Comparison of ENCODE assay signal across 12 cellular contexts in genomic region chr20:49706548-49707517, GRCh38. TPM values are rescaled to one million over a fixed set of nuclear protein-coding genes. Genes with fewer than 3 reads are reported as not detected.
DNase-seq lines count a peak whose midpoint lies in the region; ATAC-seq, FAIRE-seq and TF ChIP-seq lines count a peak whose summit lies in the region.
"Had no signal": no experiment of that assay in that cellular context is flagged by ENCODE, and none has a peak within 500 bp of the region (broad histone marks: within the 10 kb centered on the region; RNA-seq: fewer than 3 reads in every experiment).

No MANE protein-coding gene starts in this region.

- no peak overlapping the region for H3K18ac ChIP-seq in H1 (ENCODE audit: extremely low read depth, low read length)

- H4K5ac ChIP-seq in H1 (ENCODE audit: insufficient read length, low read depth, low read length): no peak overlapping the region

- peak overlapping the region in 9 of 10 donors; percentile 0 to 89 (median 28) for H3K27ac Mint-ChIP-seq in naive thymus-derived CD8-positive, alpha-beta T cell
- H3K27ac Mint-ChIP-seq: activated CD4-positive, alpha-beta T cell treated with anti-CD3 and anti-CD28 coated beads for 36 hours had no signal

- H3K9ac ChIP-seq in H1 (replicated peaks in 1 of 4; ENCODE audit: extremely low read depth in 1 of 4, low read depth in 3 of 4, low read length in 3 of 4): no peak overlapping the region

- H2BK12ac ChIP-seq in H1 (ENCODE audit: low read depth, low read length): no peak overlapping the region

- H3K27me3 Mint-ChIP-seq in naive thymus-derived CD8-positive, alpha-beta T cell: no peaks in the 10 kb centered on the region
- H3K27me3 Mint-ChIP-seq: activated CD4-positive, alpha-beta T cell treated with anti-CD3 and anti-CD28 coated beads for 36 hours had no signal

- H3K4me3 ChIP-seq in cardiac muscle cell (no peak overlapping the region), H1 (ENCODE audit: extremely low read depth in 1 of 4, insufficient read depth in 2 of 4, low read depth in 3 of 4, low read length in 4 of 4) (no peak overlapping the region), uterus (no peak overlapping the region), Peyer's patch (no peak overlapping the region)
- H3K4me3 ChIP-seq: BLaER1 treated with 17β-estradiol and CSF1 and Interleukin-3, amounts not matched to agents 10 nM and 100 nM; HAP-1 had no signal

- no peak for TF ChIP-seq CTCF in cardiac muscle cell (IDR thresholded peaks at IDR 0.05; ENCODE audit: low read depth, low read length)
- TF ChIP-seq CTCF in H1 (IDR thresholded peaks at IDR 0.05; ENCODE audit: control extremely low read depth in 1 of 3, insufficient read depth in 1 of 3, low read depth in 1 of 3, low read length in 3 of 3): no peak
- no peak for TF ChIP-seq CTCF in uterus (IDR thresholded peaks at IDR 0.05)
- TF ChIP-seq CTCF in Peyer's patch (IDR thresholded peaks at IDR 0.05): no peak

- no peak overlapping the region for H3K23ac ChIP-seq in H1 (ENCODE audit: insufficient read length)

- H3K23me2 ChIP-seq in H1 (ENCODE audit: low read depth, low read length): no peaks in the 10 kb centered on the region

- H3K27ac ChIP-seq in cardiac muscle cell (peak overlapping the region; percentile 44), H1 (ENCODE audit: low read depth, low read length) (no peak overlapping the region), uterus (peak overlapping the region; percentile 65 to 75), Peyer's patch (peak overlapping the region in 2 of 4 donors; percentile 50 to 54)
- H3K27ac ChIP-seq: BLaER1 treated with 17β-estradiol and CSF1 and Interleukin-3, amounts not matched to agents 10 nM and 100 nM had no signal

- H4K20me1 ChIP-seq in H1 (replicated peaks in 1 of 2; ENCODE audit: control insufficient read depth in 1 of 2, insufficient read depth in 2 of 2, low read length in 2 of 2): peaks cover 24 to 29% of the 10 kb centered on the region in 2 experiments

- no peaks in the 10 kb centered on the region for H3K9me3 Mint-ChIP-seq in naive thymus-derived CD8-positive, alpha-beta T cell

- H2AK5ac ChIP-seq in H1 (ENCODE audit: low read depth, low read length): no peak overlapping the region

- FAIRE-seq in H1 (lab: Jason Lieb, UNC): no peak

- no peak for ATAC-seq in naive thymus-derived CD8-positive, alpha-beta T cell
- ATAC-seq: activated CD4-positive, alpha-beta T cell treated with anti-CD3 and anti-CD28 coated beads for 36 hours had no signal

- DNase-seq in cardiac muscle cell (ENCODE audit: low read depth in 1 of 2, low spot score in 1 of 2): peak in 1 of 2 donors; percentile 48
- no peak for DNase-seq in cardiac septum (ENCODE audit: low spot score)
- no peak for DNase-seq in H1 (ENCODE audit: low read depth in 1 of 2, low spot score in 2 of 2)
- DNase-seq in naive thymus-derived CD8-positive, alpha-beta T cell: no peak
- DNase-seq in uterus: no peak
- DNase-seq in NCI-H2107 (lab: John Stamatoyannopoulos, UW): no peak
- no peak for DNase-seq in Peyer's patch
- DNase-seq in NCI-H446 treated with DMSO at 0.1 percent for 48 hours (lab: John Stamatoyannopoulos, UW): no peak
- DNase-seq: activated CD4-positive, alpha-beta T cell treated with anti-CD3 and anti-CD28 coated beads for 36 hours; NCI-H510A had no signal

- no peak overlapping the region for H2AFZ ChIP-seq in H1 (ENCODE audit: low read length)

- TF ChIP-seq EP300 in H1 (IDR thresholded peaks at IDR 0.05; ENCODE audit: borderline replicate concordance in 1 of 2, low read depth in 2 of 2, low read length in 2 of 2): no peak

- no peak overlapping the region for H2BK5ac ChIP-seq in H1 (ENCODE audit: low read depth, low read length)

- H3K27me3 ChIP-seq in cardiac muscle cell: no peaks in the 10 kb centered on the region
- H3K27me3 ChIP-seq in H1 (replicated peaks in 1 of 4; ENCODE audit: control insufficient read depth in 3 of 4, extremely low read depth in 1 of 4, insufficient read depth in 3 of 4, low read length in 3 of 4): no peaks in the 10 kb centered on the region
- H3K27me3 ChIP-seq in uterus: no peaks in the 10 kb centered on the region
- no peaks in the 10 kb centered on the region for H3K27me3 ChIP-seq in Peyer's patch
- H3K27me3 ChIP-seq: BLaER1 treated with 17β-estradiol and CSF1 and Interleukin-3, amounts not matched to agents 10 nM and 100 nM had no signal

- peaks cover 0 to 2% (median 0%) of the 10 kb centered on the region in 3 donors for H3K36me3 Mint-ChIP-seq in naive thymus-derived CD8-positive, alpha-beta T cell

- H2BK15ac ChIP-seq in H1 (ENCODE audit: low read length): no peak overlapping the region

- peaks cover 49 to 98% of the 10 kb centered on the region in 2 experiments for H3K79me2 ChIP-seq in H1 (ENCODE audit: control insufficient read depth in 1 of 2, insufficient read depth in 2 of 2, low read length in 2 of 2)

- H3K9me3 ChIP-seq in cardiac muscle cell (ENCODE audit: low read depth) (no peaks in the 10 kb centered on the region), H1 (ENCODE audit: insufficient read depth in 2 of 2, low read depth in 1 of 2, low read length in 1 of 2) (no peaks in the 10 kb centered on the region), uterus (no peaks in the 10 kb centered on the region), Peyer's patch (no peaks in the 10 kb centered on the region)
- H3K9me3 ChIP-seq: BLaER1 treated with 17β-estradiol and CSF1 and Interleukin-3, amounts not matched to agents 10 nM and 100 nM; HAP-1 had no signal

- peaks cover 18 to 79% (median 50%) of the 10 kb centered on the region in 4 donors for H3K4me1 Mint-ChIP-seq in naive thymus-derived CD8-positive, alpha-beta T cell

- no peak for TF ChIP-seq POLR2A in H1 (IDR thresholded peaks at IDR 0.05; ENCODE audit: control extremely low read depth in 1 of 2, low read depth in 2 of 2, low read length in 2 of 2)
- TF ChIP-seq POLR2A in uterus (IDR thresholded peaks at IDR 0.05): no peak
- TF ChIP-seq POLR2A in Peyer's patch (IDR thresholded peaks at IDR 0.05): no peak

- POLR2A ChIA-PET in H1 (lab: Charles Lee; ENCODE audit: partially characterized antibody): interaction anchor here (0.6 to 1.4 kb wide), 8 partner anchors 7 to 106 kb away, joined by 3 to 6 read pairs (median 4); partner anchors contain the start of gene SLC9A8
- POLR2A ChIA-PET in naive thymus-derived CD8-positive, alpha-beta T cell (lab: Charles Lee): no interaction called here

- WGBS in H1 (ENCODE audit: extremely low coverage in 1 of 2, insufficient coverage in 1 of 2, insufficient read length in 1 of 2, insufficient replicate concordance in 2 of 2, low coverage in 1 of 2, low lambda C conversion rate in 2 of 2, missing lambda C conversion rate in 1 of 2), 2 experiments: 79% methylated on average over 9 of the region's 9 CpGs; no CpG with 5 or more reads in 1 of the 2 experiments

- no peak for TF ChIP-seq RAD21 in H1 (IDR thresholded peaks at IDR 0.05 in 1 of 2, conservative IDR thresholded peaks at IDR 0.05 in 1 of 2; ENCODE audit: low read depth in 2 of 2, low read length in 2 of 2)

- H4K8ac ChIP-seq in H1 (ENCODE audit: extremely low read depth, insufficient read depth, low read length): no peak overlapping the region

- no peak overlapping the region for H3K14ac ChIP-seq in H1 (ENCODE audit: insufficient read length)

- H4K91ac ChIP-seq in H1 (replicated peaks; ENCODE audit: insufficient read length, low read length): no peak overlapping the region

- CTCF ChIA-PET in H1 (lab: Charles Lee; ENCODE audit: partially characterized antibody): interaction anchor here (0.6 to 1.7 kb wide), 10 partner anchors 8 to 376 kb away, joined by 3 to 9 read pairs (median 3); no protein-coding TSS in a partner anchor

- no peak overlapping the region for H3K4ac ChIP-seq in H1 (replicated peaks; ENCODE audit: insufficient read length, low read depth, low read length)

- no peak overlapping the region for H3K56ac ChIP-seq in H1 (replicated peaks; ENCODE audit: insufficient read length, low read depth, low read length)

- no peak overlapping the region for H2BK120ac ChIP-seq in H1 (replicated peaks; ENCODE audit: low read depth, low read length)

- intact Hi-C loops in cardiac septum (cut with DNase I) (no loop called here), uterus (cut with DNase I; ENCODE audit: low total_unique reads) (no loop called here)

- H3K4me1 ChIP-seq in cardiac muscle cell (ENCODE audit: low read depth) (peaks cover 10% of the 10 kb centered on the region), H1 (replicated peaks in 1 of 4; ENCODE audit: control insufficient read depth in 3 of 4, insufficient read depth in 4 of 4, low read length in 3 of 4) (peaks cover 4 to 13% (median 8%) of the 10 kb centered on the region in 4 experiments; a peak in 6 of 7 replicates), uterus (peaks cover 0 to 16% of the 10 kb centered on the region in 2 donors), Peyer's patch (peaks cover 0 to 63% (median 4%) of the 10 kb centered on the region in 4 donors)

- peak overlapping the region in 1 of 10 donors; percentile 12 for H3K4me3 Mint-ChIP-seq in naive thymus-derived CD8-positive, alpha-beta T cell
- H3K4me3 Mint-ChIP-seq: activated CD4-positive, alpha-beta T cell treated with anti-CD3 and anti-CD28 coated beads for 36 hours had no signal

- H3K4me2 ChIP-seq in H1 (ENCODE audit: insufficient read depth in 1 of 2, low read depth in 2 of 2, low read length in 2 of 2): peak overlapping the region; percentile 9; a peak in 2 of 4 replicates

- no peaks in the 10 kb centered on the region for H3K36me3 ChIP-seq in cardiac muscle cell
- no peaks in the 10 kb centered on the region for H3K36me3 ChIP-seq in H1 (ENCODE audit: control insufficient read depth in 2 of 4, insufficient read depth in 4 of 4, low read length in 3 of 4)
- no peaks in the 10 kb centered on the region for H3K36me3 ChIP-seq in uterus
- no peaks in the 10 kb centered on the region for H3K36me3 ChIP-seq in Peyer's patch
- H3K36me3 ChIP-seq: HAP-1 had no signal

- H2BK20ac ChIP-seq in H1 (ENCODE audit: low read length): no peak overlapping the region

- peaks cover under 1% of the 10 kb centered on the region; the same call in 1 of the 2 replicates for H3K79me1 ChIP-seq in H1 (ENCODE audit: low read depth, low read length)

RNA-seq across cellular contexts. Expression of gene B4GALT5, which starts 6.8 kb away (rescaled TPM):
- total RNA-seq in cardiac muscle cell (26.5 and 27.4 TPM in 2 replicates), cardiac septum (28.0 TPM), uterus (10 to 100 TPM; 13.5 to 59.0 (median 25.0) TPM), Peyer's patch (10 to 100 TPM in 3 of 4 donors, 1 to 10 TPM in 1; 8.3 to 24.5 (median 19.3) TPM)
- polyA plus RNA-seq in cardiac muscle cell (11.5 and 18.0 TPM in 2 replicates), H1 (2011; rRNA removed) (39.1 and 46.5 TPM in 2 replicates)
- 73.5 and 75.4 TPM in 2 replicates for total RNA-seq in H1 (2021; fragmentation: NEBNext Ultra II Directional; extraction: Animal tissue kit (Norgen Biotek cat#: 25700))
- polyA plus RNA-seq in H1 (2011; cell fraction: cytosol; rRNA removed): 43.0 TPM
- polyA plus RNA-seq in H1 (2011; cell fraction: nucleus; rRNA removed): 26.3 TPM
- 41.6 to 48.4 TPM (median 44.5 TPM) in 4 replicates for polyA plus RNA-seq in H1 (2012, experiment 1 of 2)
- 24.7 TPM for polyA plus RNA-seq in H1 (2012, experiment 2 of 2)
- polyA plus RNA-seq in H1 (2013, experiment 1 of 2): 57.2 TPM
- 71.0 TPM for polyA plus RNA-seq in H1 (2013, experiment 2 of 2)
- polyA minus RNA-seq in H1 (2011; rRNA and poly(A)+ RNA removed): 59.0 and 69.0 TPM in 2 replicates
- 36.1 TPM for polyA minus RNA-seq in H1 (2011; cell fraction: cytosol; rRNA and poly(A)+ RNA removed)
- polyA minus RNA-seq in H1 (2011; cell fraction: nucleus; rRNA and poly(A)+ RNA removed): 20.6 TPM
- total RNA-seq in naive thymus-derived CD8-positive, alpha-beta T cell: 1 to 10 TPM; 6.0 to 6.8 TPM
- 1 to 10 TPM in 1 of 3 donors, under 1 TPM in 2; 0.34 to 1.4 (median 0.73) TPM for polyA plus RNA-seq in naive thymus-derived CD8-positive, alpha-beta T cell
